Comparison of ENCODE assay signal across 35 cellular contexts in the genomic region with DNA sequence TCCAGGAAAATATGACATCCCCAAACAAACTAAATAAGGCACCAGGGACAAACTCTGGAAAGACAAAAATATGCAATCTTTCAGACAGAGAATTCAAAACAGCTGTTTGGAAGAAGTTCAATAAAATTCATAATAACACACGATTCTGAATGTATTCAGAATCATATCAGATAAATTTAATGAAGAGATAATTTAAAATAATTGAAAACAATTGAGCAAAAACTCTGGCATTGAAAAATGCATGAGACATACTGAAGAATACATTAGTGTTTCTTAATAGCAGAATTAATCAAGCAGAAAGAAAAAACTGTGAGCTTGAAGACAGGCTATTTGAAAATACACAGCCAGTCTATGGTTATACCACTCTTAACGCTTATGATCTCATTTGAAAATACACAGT.
"Had no signal": no experiment of that assay in that cellular context is flagged by ENCODE, and none has a peak within 500 bp of the region (broad histone marks: within the 10 kb centered on the region; RNA-seq: fewer than 3 reads in every experiment).

No MANE protein-coding gene starts in this region.

- H3K36me3 ChIP-seq: MG63 had no signal

- H3K4me3 ChIP-seq: MG63 had no signal

- H3K9me3 ChIP-seq: MG63 had no signal

- H3K27me3 ChIP-seq: MG63 had no signal

- H3K27ac ChIP-seq: KMS-11 had no signal

- H3K9ac ChIP-seq: KMS-11 had no signal

- DNase-seq: Karpas-422, Kasumi-1, MG63, MM.1S, MV-4-11, NCI-H1048, NCI-H1092, NCI-H1092 treated with DMSO at 0.1 percent for 48 hours, NCI-H1105, NCI-H1105 treated with DMSO at 0.1 percent for 48 hours, NCI-H1417, NCI-H1417 treated with DMSO at 0.1 percent for 48 hours, NCI-H1436, NCI-H1436 treated with DMSO at 0.1 percent for 48 hours, NCI-H146, NCI-H1694, NCI-H1694 treated with DMSO at 0.1 percent for 48 hours, NCI-H187, NCI-H187 treated with DMSO at 0.1 percent for 48 hours, NCI-H1930, NCI-H2029, NCI-H2029 treated with DMSO at 0.1 percent for 48 hours, NCI-H2081, NCI-H2081 treated with DMSO at 0.1 percent for 48 hours, NCI-H2107, NCI-H2171, NCI-H2171 treated with DMSO at 0.1 percent for 48 hours, NCI-H2227 treated with DMSO at 0.1 percent for 48 hours, NCI-H226, NCI-H345, NCI-H446, NCI-H446 treated with DMSO at 0.1 percent for 48 hours, NCI-H510A, NCI-H510A treated with DMSO at 0.1 percent for 48 hours had no signal

- H3K4me2 ChIP-seq: KMS-11 had no signal
